ENCODE assay signal across 24 cellular contexts in the genomic region with DNA sequence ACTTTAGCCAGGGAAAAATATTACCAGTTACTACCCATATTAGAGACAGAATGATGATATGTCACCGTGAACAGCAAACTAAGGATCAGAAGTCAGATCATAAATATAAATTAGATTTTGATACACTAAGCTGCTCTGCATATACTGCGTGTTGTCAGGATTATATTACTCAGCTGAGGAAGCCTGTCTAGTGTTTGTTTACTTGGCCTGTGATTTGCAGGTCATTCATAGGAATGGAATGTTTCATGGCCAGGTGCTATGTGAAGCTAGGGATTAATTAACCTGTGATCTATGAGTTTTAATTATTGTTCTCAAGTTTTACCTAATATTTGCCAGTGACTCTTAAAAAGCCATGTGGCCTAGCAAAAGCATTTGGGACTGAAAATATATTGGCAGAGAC.
"Had no signal": no experiment of that assay in that cellular context is flagged by ENCODE, and none has a peak within 500 bp of the region (broad histone marks: within the 10 kb centered on the region; RNA-seq: fewer than 3 reads in every experiment).

No MANE protein-coding gene starts in this region.

- H3K4me1 ChIP-seq: lower lobe of right lung, psoas muscle, right lobe of liver, transverse colon had no signal

- ATAC-seq: activated CD8-positive, alpha-beta T cell treated with anti-CD3 and anti-CD28 coated beads, Interleukin-2, amount 10 ng/mL, durations not matched to agents 7 days and 5 days; activated naive CD4-positive, alpha-beta T cell treated with anti-CD3 and anti-CD28 coated beads, Interleukin-2, amount 50 U/mL, for 72 hours; activated T-cell treated with anti-CD3 and anti-CD28 coated beads, Interleukin-2, amount 50 U/mL, for 72 hours; lower lobe of right lung; psoas muscle; T-helper 17 cell had no signal

- DNase-seq: activated B cell treated with CpG ODN at 0.5 μM for 24 hours; activated CD4-positive, alpha-beta T cell treated with anti-CD3 and anti-CD28 coated beads for 48 hours; activated CD8-positive, alpha-beta memory T cell treated with anti-CD3 and anti-CD28 coated beads, Interleukin-2, amount 50 U/mL, for 4 hours; activated CD8-positive, alpha-beta T cell treated with anti-CD3 and anti-CD28 coated beads, Interleukin-2, amount 10 ng/mL, durations not matched to agents 7 days and 5 days; activated gamma-delta T cell; activated T-cell treated with anti-CD3 and anti-CD28 coated beads, Interleukin-2, amount 50 U/mL, for 72 hours; central memory CD4-positive, alpha-beta T cell; effector CD4-positive, alpha-beta T cell; foreskin fibroblast; glutamatergic neuron; kidney glomerular epithelial cell; lower lobe of right lung; midbrain; psoas muscle; right lobe of liver; stimulated activated CD4-positive, alpha-beta T cell treated with anti-CD3 and anti-CD28 coated beads, Interleukin-4, amount 100 ng/mL, for 4 hours; stimulated activated CD8-positive, alpha-beta memory T cell treated with anti-CD3 and anti-CD28 coated beads, Interleukin-4, amount 100 ng/mL, for 48 hours; stimulated activated naive CD4-positive, alpha-beta T cell treated with Interleukin-2 at 50 U/mL for 16 hours; substantia nigra; T-helper 17 cell; transverse colon had no signal

- H3K27ac ChIP-seq: coronary artery, lower lobe of right lung, psoas muscle, right lobe of liver, transverse colon had no signal

- H3K27ac Mint-ChIP-seq: activated B cell treated with CpG ODN at 0.5 μM for 24 hours; activated CD8-positive, alpha-beta T cell treated with anti-CD3 and anti-CD28 coated beads, Interleukin-2, amount 10 ng/mL, durations not matched to agents 7 days and 5 days; activated naive CD4-positive, alpha-beta T cell treated with anti-CD3 and anti-CD28 coated beads, Interleukin-2, amount 50 U/mL, for 72 hours; activated T-cell treated with anti-CD3 and anti-CD28 coated beads, Interleukin-2, amount 50 U/mL, for 72 hours; T-helper 17 cell had no signal

- H3K4me1 Mint-ChIP-seq: activated B cell treated with CpG ODN at 0.5 μM for 24 hours, T-helper 17 cell had no signal

- H3K36me3 ChIP-seq: lower lobe of right lung, right lobe of liver, transverse colon had no signal

- H3K4me3 Mint-ChIP-seq: activated B cell treated with CpG ODN at 0.5 μM for 24 hours; activated CD8-positive, alpha-beta T cell treated with anti-CD3 and anti-CD28 coated beads, Interleukin-2, amount 10 ng/mL, durations not matched to agents 7 days and 5 days; activated T-cell treated with anti-CD3 and anti-CD28 coated beads, Interleukin-2, amount 50 U/mL, for 72 hours; T-helper 17 cell had no signal

- H3K9me3 ChIP-seq: lower lobe of right lung, psoas muscle, right lobe of liver, transverse colon had no signal

- H3K36me3 Mint-ChIP-seq: activated naive CD4-positive, alpha-beta T cell treated with anti-CD3 and anti-CD28 coated beads, Interleukin-2, amount 50 U/mL, for 72 hours had no signal

- H3K27me3 Mint-ChIP-seq: activated B cell treated with CpG ODN at 0.5 μM for 24 hours, T-helper 17 cell had no signal

- H3K27me3 ChIP-seq: right lobe of liver, transverse colon had no signal

- H3K4me3 ChIP-seq: coronary artery, lower lobe of right lung, psoas muscle, right lobe of liver, smooth muscle cell, transverse colon had no signal
